10 cellular contexts compared by ENCODE assay signal in the genomic region with DNA sequence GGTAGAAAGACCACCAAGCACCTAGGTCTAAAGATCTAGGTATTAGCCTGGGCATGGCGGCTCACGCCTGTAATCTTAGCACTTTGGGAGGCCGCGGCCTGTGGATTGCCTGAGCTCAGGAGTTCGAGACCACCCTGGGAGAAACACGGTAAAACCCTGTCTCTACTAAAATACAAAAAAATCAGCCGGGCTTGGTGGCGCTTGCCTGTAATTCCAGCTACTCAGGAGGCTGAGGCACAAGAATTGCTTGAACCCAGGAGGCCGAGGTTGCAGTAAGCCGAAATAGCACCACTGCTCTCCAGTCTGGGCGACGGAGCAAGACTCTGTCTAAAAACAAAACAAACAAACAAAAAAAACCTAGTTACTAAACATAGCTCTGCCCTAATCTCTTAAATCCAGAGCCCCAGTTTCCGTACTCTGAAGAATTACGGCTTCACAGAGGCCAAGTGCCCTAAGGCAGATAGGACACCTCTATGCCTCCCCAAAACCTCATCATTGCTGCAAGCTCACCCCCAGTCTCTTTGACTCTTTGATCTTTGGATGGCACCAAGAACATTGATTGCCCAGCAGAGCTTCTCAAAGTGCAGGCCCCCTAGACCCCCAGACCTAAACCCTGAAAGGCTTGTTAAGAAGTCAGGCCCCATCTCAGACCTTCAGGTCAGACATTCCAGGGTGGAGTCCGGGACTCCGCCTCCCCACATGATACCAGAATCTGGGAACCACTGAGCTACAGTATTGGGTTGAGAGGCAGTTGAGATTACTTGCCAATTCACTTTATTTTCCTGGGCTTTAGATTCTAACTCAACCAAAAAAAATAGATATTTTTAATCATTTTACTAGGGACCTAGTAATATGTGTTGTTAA. TPM values are rescaled to one million over a fixed set of nuclear protein-coding genes. Genes with fewer than 3 reads are reported as not detected.
DNase-seq lines count a peak whose midpoint lies in the region; ATAC-seq and TF ChIP-seq lines count a peak whose summit lies in the region.
"Had no signal": no experiment of that assay in that cellular context is flagged by ENCODE, and none has a peak within 500 bp of the region (broad histone marks: within the 10 kb centered on the region; RNA-seq: fewer than 3 reads in every experiment).

No MANE protein-coding gene starts in this region.

- H3K36me3 ChIP-seq in SJSA1 (peaks cover 74% of the 10 kb centered on the region), esophagus (ENCODE audit: control insufficient read depth in 2 of 2, insufficient read depth in 2 of 2, low read length in 1 of 2) (no peaks in the 10 kb centered on the region), muscle layer of duodenum (ENCODE audit: control insufficient read depth in 1 of 2, insufficient read depth in 2 of 2, low read length in 2 of 2) (peaks cover 5 to 6% of the 10 kb centered on the region in 2 donors), tibial artery (peaks cover 0 to 11% (median 0%) of the 10 kb centered on the region in 3 donors)

- 72 to 79% methylated on average over 16 of the region's 16 CpGs for WGBS in esophagus, 2 donors

- H3K36me3 Mint-ChIP-seq in activated naive CD8-positive, alpha-beta T cell treated with anti-CD3 and anti-CD28 coated beads, Interleukin-2, amount 50 U/mL, for 24 hours (ENCODE audit: low read depth), result no peaks in the 10 kb centered on the region

- H3K27me3 ChIP-seq in SJSA1 (replicated peaks) (no peaks in the 10 kb centered on the region), esophagus (ENCODE audit: control insufficient read depth in 1 of 2, insufficient read depth in 2 of 2, low read length in 2 of 2) (peaks cover 0 to 13% of the 10 kb centered on the region in 2 donors), muscle layer of duodenum (ENCODE audit: low read depth, low read length) (no peaks in the 10 kb centered on the region), tibial artery (no peaks in the 10 kb centered on the region)

- POLR2A ChIA-PET in HEK293T (lab: Yijun Ruan, JAX), result no interaction called here

- H3K9me3 ChIP-seq in SJSA1 (replicated peaks) (no peaks in the 10 kb centered on the region), esophagus (ENCODE audit: control insufficient read depth in 2 of 2, insufficient read depth in 1 of 2, low read depth in 1 of 2, low read length in 1 of 2) (no peaks in the 10 kb centered on the region), muscle layer of duodenum (ENCODE audit: control insufficient read depth in 1 of 2, low read length in 2 of 2) (no peaks in the 10 kb centered on the region), tibial artery (no peaks in the 10 kb centered on the region)

- intact Hi-C loops in tibial artery (cut with DNase I; ENCODE audit: low total_unique reads), result loop anchor here (10.0 kb wide), 1 partner anchor 85 kb away; no protein-coding TSS in a partner anchor

- H3K27ac ChIP-seq in SJSA1, result peak overlapping the region; percentile 12
- peak overlapping the region; percentile 38 to 66 for H3K27ac ChIP-seq in esophagus (ENCODE audit: low read depth in 2 of 2, low read length in 1 of 2)
- peak overlapping the region; percentile 85 for H3K27ac ChIP-seq in muscle layer of duodenum (ENCODE audit: low read length)
- peak overlapping the region; percentile 96 to 99 for H3K27ac ChIP-seq in tibial artery

- H3K27me3 Mint-ChIP-seq in activated naive CD8-positive, alpha-beta T cell treated with anti-CD3 and anti-CD28 coated beads, Interleukin-2, amount 50 U/mL, for 24 hours, result peaks cover 76% of the 10 kb centered on the region

- ATAC-seq in HG03139 (IDR thresholded peaks at IDR 0.05; ENCODE audit: unreplicated experiment), result no peak
- ATAC-seq in activated naive CD8-positive, alpha-beta T cell treated with anti-CD3 and anti-CD28 coated beads, Interleukin-2, amount 50 U/mL, for 24 hours, result no peak

- DNase-seq in SJSA1 (ENCODE audit: low read depth in 1 of 2, low spot score in 2 of 2) (peak; percentile 47 to 52), tibial artery (peak in 1 of 2 donors; percentile 63), HEK293T (ENCODE audit: extremely low spot score) (no peak)
- no peak for DNase-seq in activated naive CD8-positive, alpha-beta T cell treated with anti-CD3 and anti-CD28 coated beads, Interleukin-2, amount 50 U/mL, for 24 hours
- DNase-seq: occipital lobe; stimulated activated CD4-positive, alpha-beta T cell treated with anti-CD3 and anti-CD28 coated beads, Interleukin-4, amount 100 ng/mL, for 4 hours had no signal

- H3K4me3 Mint-ChIP-seq in activated naive CD8-positive, alpha-beta T cell treated with anti-CD3 and anti-CD28 coated beads, Interleukin-2, amount 50 U/mL, for 24 hours, result no peak overlapping the region
- H3K4me3 Mint-ChIP-seq: stimulated activated naive CD8-positive, alpha-beta T cell treated with anti-CD3 and anti-CD28 coated beads, Interleukin-15, Interleukin-2, amounts not matched to agents 100 ng/mL and 50 ng/mL, for 24 hours had no signal

- no peak overlapping the region; the same call in 1 of the 2 replicates for H3K4me3 ChIP-seq in SJSA1
- peak overlapping the region in 1 of 2 donors; percentile 7 for H3K4me3 ChIP-seq in esophagus (ENCODE audit: low read depth in 1 of 2, low read length in 2 of 2)
- H3K4me3 ChIP-seq in muscle layer of duodenum (ENCODE audit: low read depth in 1 of 2, low read length in 2 of 2), result peak overlapping the region; percentile 83 to 91
- H3K4me3 ChIP-seq in tibial artery, result peak overlapping the region; percentile 79 to 97

- CTCF ChIA-PET in HEK293T (lab: Yijun Ruan, JAX), result no interaction called here

- H3K27ac Mint-ChIP-seq in activated naive CD8-positive, alpha-beta T cell treated with anti-CD3 and anti-CD28 coated beads, Interleukin-2, amount 50 U/mL, for 24 hours, result no peak overlapping the region
- H3K27ac Mint-ChIP-seq: stimulated activated naive CD8-positive, alpha-beta T cell treated with anti-CD3 and anti-CD28 coated beads, Interleukin-15, Interleukin-2, amounts not matched to agents 100 ng/mL and 50 ng/mL, for 24 hours had no signal

- peaks cover 6% of the 10 kb centered on the region for H3K4me1 Mint-ChIP-seq in activated naive CD8-positive, alpha-beta T cell treated with anti-CD3 and anti-CD28 coated beads, Interleukin-2, amount 50 U/mL, for 24 hours

- no peaks in the 10 kb centered on the region for H3K9me3 Mint-ChIP-seq in activated naive CD8-positive, alpha-beta T cell treated with anti-CD3 and anti-CD28 coated beads, Interleukin-2, amount 50 U/mL, for 24 hours
- H3K9me3 Mint-ChIP-seq: stimulated activated naive CD8-positive, alpha-beta T cell treated with anti-CD3 and anti-CD28 coated beads, Interleukin-15, Interleukin-2, amounts not matched to agents 100 ng/mL and 50 ng/mL, for 24 hours had no signal

- no peak for TF ChIP-seq CTCF in tibial artery (IDR thresholded peaks at IDR 0.05)

- peaks cover 74% of the 10 kb centered on the region for H3K4me1 ChIP-seq in SJSA1 (replicated peaks)
- H3K4me1 ChIP-seq in esophagus (ENCODE audit: control insufficient read depth in 2 of 2, insufficient read depth in 2 of 2, low read length in 1 of 2), result peaks cover 0 to 15% of the 10 kb centered on the region in 2 donors
- peaks cover 0 to 53% of the 10 kb centered on the region in 2 donors for H3K4me1 ChIP-seq in muscle layer of duodenum (ENCODE audit: control insufficient read depth in 1 of 2, insufficient read depth in 2 of 2, low read length in 2 of 2)
- peaks cover 0 to 60% (median 48%) of the 10 kb centered on the region in 4 donors for H3K4me1 ChIP-seq in tibial artery

TF ChIP-seq in HEK293T, 16 proteins besides CTCF, POLR2A, EP300 and RAD21:
- TF ChIP-seq FOXK2 (IDR thresholded peaks at IDR 0.05) (no peak), NFRKB (IDR thresholded peaks at IDR 0.05) (no peak), TARDBP (IDR thresholded peaks at IDR 0.05) (no peak), FOXA1 (IDR thresholded peaks at IDR 0.05) (no peak), FOXM1 (IDR thresholded peaks at IDR 0.05; ENCODE audit: borderline replicate concordance) (no peak), LEF1 (IDR thresholded peaks at IDR 0.05; ENCODE audit: borderline replicate concordance) (no peak)

RNA-seq across cellular contexts. Expression of a gene that starts 2.8 kb away (rescaled TPM):
- 677 and 741 TPM in 2 replicates for total RNA-seq in SJSA1 (2014; rRNA removed; shearing (Covaris generic))
- polyA plus RNA-seq in esophagus, result 10 to 100 TPM; 25.3 to 39.2 TPM

RNA-seq across cellular contexts. Expression of a gene that starts 2.9 kb away (rescaled TPM):
- 489 and 591 TPM in 2 replicates for total RNA-seq in SJSA1 (2014; rRNA removed; shearing (Covaris generic))
- 10 to 100 TPM; 10.4 to 23.7 TPM for polyA plus RNA-seq in esophagus

Comparison
In these comparisons a context has a peak if more than half of its experiments do, and no peak if none do; other contexts are left out.
1. DNase-seq: peak in SJSA1 (2 of 2); none in activated naive CD8-positive, alpha-beta T cell treated with anti-CD3 and anti-CD28 coated beads, Interleukin-2, amount 50 U/mL, for 24 hours (single experiment) and HEK293T (single experiment).
2. H3K27ac ChIP-seq: peak in every context shown above with its lines; median percentile 98 in tibial artery; 85 in muscle layer of duodenum; 52 in esophagus; 12 in SJSA1.